In genomic region chr16:14628806-14629611, GRCh38 we compare ENCODE assay signal across 8 cellular contexts. TPM values are rescaled to one million over a fixed set of nuclear protein-coding genes. Genes with fewer than 3 reads are reported as not detected.
DNase-seq lines count a peak whose midpoint lies in the region; ATAC-seq, FAIRE-seq and TF ChIP-seq lines count a peak whose summit lies in the region.

No MANE protein-coding gene starts in this region.

- WGBS in prostate gland: 53% methylated on average over 12 of the region's 12 CpGs

- FAIRE-seq in GM12891 (lab: Jason Lieb, UNC): peak; percentile 54

- no peaks in the 10 kb centered on the region for H3K27me3 ChIP-seq in Peyer's patch
- no peaks in the 10 kb centered on the region for H3K27me3 ChIP-seq in prostate gland (replicated peaks; ENCODE audit: insufficient read depth)

- H3K36me3 ChIP-seq in Peyer's patch: peaks cover 0 to 43% (median 0%) of the 10 kb centered on the region in 3 donors
- H3K36me3 ChIP-seq in prostate gland: no peaks in the 10 kb centered on the region

- peak overlapping the region; percentile 73 to 90 (median 82) for H3K4me3 ChIP-seq in Peyer's patch
- H3K4me3 ChIP-seq in epithelial cell of proximal tubule (ENCODE audit: low read depth, low read length): peak overlapping the region; percentile 97
- H3K4me3 ChIP-seq in prostate gland: peak overlapping the region; percentile 76

- H3K9me3 ChIP-seq in Peyer's patch (no peaks in the 10 kb centered on the region), prostate gland (no peaks in the 10 kb centered on the region)

- ATAC-seq in GM19463 (IDR thresholded peaks at IDR 0.05; ENCODE audit: unreplicated experiment) (no peak), HG02588 (IDR thresholded peaks at IDR 0.05; ENCODE audit: unreplicated experiment) (no peak)

- intact Hi-C loops in prostate gland (cut with DNase I): no loop called here

- TF ChIP-seq POLR2A in GM12891 (IDR thresholded peaks at IDR 0.05; ENCODE audit: low read depth, low read length) (0 out of 2 replicates have a peak, but pooled peaks have one; percentile 7), Peyer's patch (IDR thresholded peaks at IDR 0.05) (no peak), prostate gland (IDR thresholded peaks at IDR 0.05) (no peak)

- DNase-seq in GM12891 (ENCODE audit: insufficient read length, low spot score): no peak
- DNase-seq in Peyer's patch: no peak
- no peak for DNase-seq in epithelial cell of proximal tubule (ENCODE audit: low read depth)
- DNase-seq in prostate gland (ENCODE audit: low spot score): no peak
- DNase-seq in UCSD-AML1 (lab: John Stamatoyannopoulos, UW; ENCODE audit: unreplicated experiment): no peak
- DNase-seq in effector CD8-positive, alpha-beta T cell (lab: John Stamatoyannopoulos, UW): no peak

- no peak for TF ChIP-seq CTCF in Peyer's patch (IDR thresholded peaks at IDR 0.05)
- no peak for TF ChIP-seq CTCF in epithelial cell of proximal tubule (conservative IDR thresholded peaks at IDR 0.05; ENCODE audit: low read depth, low read length)
- TF ChIP-seq CTCF in prostate gland (IDR thresholded peaks at IDR 0.05): no peak

- H3K27ac ChIP-seq in Peyer's patch (peak overlapping the region; percentile 89 to 95 (median 92)), prostate gland (peak overlapping the region; percentile 79 to 83)

- H3K4me1 ChIP-seq in Peyer's patch (peaks cover 0 to 16% (median 12%) of the 10 kb centered on the region in 4 donors), prostate gland (replicated peaks) (no peaks in the 10 kb centered on the region)

TF ChIP-seq in GM12891, 5 proteins besides CTCF, POLR2A, EP300 and RAD21:
- no peak for TF ChIP-seq SPI1 (IDR thresholded peaks at IDR 0.05; ENCODE audit: low read depth, low read length)
- TF ChIP-seq POU2F2 (IDR thresholded peaks at IDR 0.05; ENCODE audit: low read depth, low read length): no peak
- TF ChIP-seq POLR2AphosphoS5 (IDR thresholded peaks at IDR 0.05; ENCODE audit: low read depth, low read length): no peak
- no peak for TF ChIP-seq TAF1 (IDR thresholded peaks at IDR 0.05; ENCODE audit: low read depth, low read length)

RNA-seq across cellular contexts. Expression of gene PARN, which starts 1.1 kb away (rescaled TPM):
- polyA plus RNA-seq in GM12891 (2012; ENCODE audit: low read depth, missing spikeins): 29.9 TPM
- total RNA-seq in Peyer's patch (10 to 100 TPM; 36.6 to 66.8 (median 53.5) TPM), epithelial cell of proximal tubule (16.4 and 28.5 TPM in 2 replicates), prostate gland (10 to 100 TPM; 22.4 to 51.2 TPM)

RNA-seq across cellular contexts. Expression of gene BFAR, which starts 3.7 kb away (rescaled TPM):
- polyA plus RNA-seq in GM12891 (2012; ENCODE audit: low read depth, missing spikeins): 38.6 TPM
- total RNA-seq in Peyer's patch (10 to 100 TPM; 58.6 to 77.2 (median 65.6) TPM), epithelial cell of proximal tubule (84.3 and 92.0 TPM in 2 replicates), prostate gland (10 to 100 TPM; 30.3 to 67.9 TPM)
